ENCODE assay signal across 19 cellular contexts in the genomic region with DNA sequence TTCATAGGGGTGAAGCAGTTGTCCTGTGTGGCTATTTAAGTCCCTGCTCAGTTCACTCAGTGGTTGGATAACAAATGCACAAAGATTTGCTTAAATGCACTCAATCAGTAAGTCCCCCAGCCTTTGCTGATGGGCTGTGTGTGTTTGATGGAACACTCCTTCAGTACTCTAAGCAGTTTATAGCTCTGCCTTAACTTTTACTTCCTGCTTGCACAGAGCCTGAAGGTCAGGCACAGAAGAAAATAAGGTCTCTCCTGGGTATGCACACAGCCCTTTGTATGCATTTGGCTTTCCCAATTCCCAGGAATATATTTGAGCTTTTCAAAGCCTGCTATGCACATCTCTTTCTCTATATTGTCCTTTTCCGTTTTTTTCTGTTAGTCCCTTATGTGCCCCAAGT.
"Had no signal": no experiment of that assay in that cellular context is flagged by ENCODE, and none has a peak within 500 bp of the region (broad histone marks: within the 10 kb centered on the region; RNA-seq: fewer than 3 reads in every experiment).

No MANE protein-coding gene starts in this region.

- H3K36me3 ChIP-seq: brain microvascular endothelial cell, neutrophil, tibial nerve had no signal

- DNase-seq: activated CD4-positive, CD25-positive, alpha-beta regulatory T cell treated with anti-CD3 and anti-CD28 coated beads, Interleukin-2, amount 50 U/mL, for 72 hours; activated naive CD4-positive, alpha-beta T cell; activated naive CD8-positive, alpha-beta T cell treated with anti-CD3 and anti-CD28 coated beads, Interleukin-2, amount 10 ng/mL, durations not matched to agents 7 days and 5 days; activated T-cell treated with anti-CD3 and anti-CD28 coated beads for 4 hours; anterior cingulate cortex; brain microvascular endothelial cell; effector memory CD4-positive, alpha-beta T cell; foreskin melanocyte; immature natural killer cell; mammary epithelial cell; naive thymus-derived CD4-positive, alpha-beta T cell; retina; stimulated activated CD4-positive, alpha-beta T cell treated with anti-CD3 and anti-CD28 coated beads, Interleukin-15, amount 100 ng/mL, for 24 hours; stimulated activated CD4-positive, alpha-beta T cell treated with anti-CD3 and anti-CD28 coated beads, Interleukin-4, amount 100 ng/mL, for 1 hour; stimulated activated naive CD4-positive, alpha-beta T cell treated with Interleukin-2 at 50 U/mL for 16 hours; substantia nigra had no signal

- H3K9me3 ChIP-seq: neutrophil, tibial nerve had no signal

- H3K27ac Mint-ChIP-seq: activated naive CD8-positive, alpha-beta T cell treated with anti-CD3 and anti-CD28 coated beads, Interleukin-2, amount 10 ng/mL, durations not matched to agents 7 days and 5 days; dendritic cell treated with granulocyte-macrophage colony-stimulating factor and Interleukin-4, amounts not matched to agents 40 ng/mL and 50 ng/mL, for 4 days; immature natural killer cell; naive thymus-derived CD4-positive, alpha-beta T cell had no signal

- H3K27ac ChIP-seq: brain microvascular endothelial cell, neutrophil, tibial nerve had no signal

- ATAC-seq: naive thymus-derived CD4-positive, alpha-beta T cell had no signal

- H3K27me3 Mint-ChIP-seq: dendritic cell treated with granulocyte-macrophage colony-stimulating factor and Interleukin-4, amounts not matched to agents 40 ng/mL and 50 ng/mL, for 4 days had no signal

- H3K4me3 Mint-ChIP-seq: activated naive CD8-positive, alpha-beta T cell treated with anti-CD3 and anti-CD28 coated beads, Interleukin-2, amount 10 ng/mL, durations not matched to agents 7 days and 5 days; dendritic cell treated with granulocyte-macrophage colony-stimulating factor and Interleukin-4, amounts not matched to agents 40 ng/mL and 50 ng/mL, for 4 days; immature natural killer cell; naive thymus-derived CD4-positive, alpha-beta T cell had no signal

- H3K27me3 ChIP-seq: brain microvascular endothelial cell, neutrophil, tibial nerve had no signal

- H3K9me3 Mint-ChIP-seq: dendritic cell treated with granulocyte-macrophage colony-stimulating factor and Interleukin-4, amounts not matched to agents 40 ng/mL and 50 ng/mL, for 4 days; immature natural killer cell; naive thymus-derived CD4-positive, alpha-beta T cell had no signal

- H3K4me1 Mint-ChIP-seq: immature natural killer cell had no signal

- H3K36me3 Mint-ChIP-seq: activated naive CD8-positive, alpha-beta T cell treated with anti-CD3 and anti-CD28 coated beads, Interleukin-2, amount 10 ng/mL, durations not matched to agents 7 days and 5 days; immature natural killer cell; naive thymus-derived CD4-positive, alpha-beta T cell had no signal

- H3K4me3 ChIP-seq: tibial nerve had no signal
